In the genomic region with DNA sequence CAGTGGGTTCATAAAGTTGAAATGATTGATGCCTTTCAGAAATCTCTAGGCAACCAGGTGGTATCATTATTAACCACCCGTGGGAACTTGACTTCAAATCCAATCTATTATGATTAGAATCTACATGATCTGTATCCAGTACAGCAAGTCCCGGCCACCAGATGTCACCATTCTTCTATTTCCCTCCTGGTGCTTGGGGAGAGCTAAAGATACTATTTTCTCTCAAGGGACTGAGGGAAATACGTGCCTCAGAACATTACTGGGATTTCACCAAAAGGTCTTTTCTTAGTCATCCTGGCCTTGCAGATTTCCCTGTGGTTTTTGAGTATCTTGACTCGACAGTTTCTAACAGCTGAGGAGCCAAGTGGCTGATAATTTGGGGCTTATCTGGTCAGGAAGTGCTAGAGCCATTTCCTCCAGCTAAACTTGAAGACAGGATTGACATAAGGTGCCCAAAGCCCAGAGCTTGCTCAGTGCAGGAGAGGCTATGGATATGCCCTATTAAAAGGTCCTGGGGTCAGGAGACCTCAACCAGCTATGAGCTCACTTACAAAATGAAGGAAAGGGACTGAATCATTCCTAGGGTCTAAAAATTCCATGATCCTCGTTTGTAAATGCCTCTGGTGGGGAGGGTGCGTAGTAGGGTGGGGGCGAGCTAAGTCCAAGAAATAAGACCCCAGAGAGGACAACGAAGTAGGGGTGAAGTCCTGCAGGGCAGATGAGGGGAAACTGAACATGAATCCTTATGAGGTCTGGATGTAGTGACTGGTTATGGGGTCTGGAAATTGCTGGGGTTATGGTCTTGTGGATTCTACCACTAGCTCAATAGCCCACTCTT, we compare ENCODE assay signal across 8 cellular contexts.
DNase-seq lines count a peak whose midpoint lies in the region; ATAC-seq and TF ChIP-seq lines count a peak whose summit lies in the region.

No MANE protein-coding gene starts in this region.

- intact Hi-C loops in mucosa of descending colon (cut with DNase I, micrococcal nuclease): loop anchor here (5.0 to 10.0 kb wide), 3 partner anchors 89 to 294 kb away; a partner anchor contains a TSS

- H3K36me3 ChIP-seq in endocrine pancreas (ENCODE audit: control insufficient read depth, insufficient read depth, low read length): no peaks in the 10 kb centered on the region
- no peaks in the 10 kb centered on the region for H3K36me3 ChIP-seq in mucosa of descending colon (ENCODE audit: low read depth)

- peak overlapping the region; percentile 16 for H3K9ac ChIP-seq in endocrine pancreas (ENCODE audit: control insufficient read depth, insufficient read depth, low read length)

- peak; percentile 54 for TF ChIP-seq CTCF in mucosa of descending colon (IDR thresholded peaks at IDR 0.05)

- H3K4me1 ChIP-seq in endocrine pancreas (ENCODE audit: control insufficient read depth, insufficient read depth, low read length) (no peaks in the 10 kb centered on the region), mucosa of descending colon (ENCODE audit: low read depth) (peaks cover 31% of the 10 kb centered on the region)

- DNase-seq in COLO829 (ENCODE audit: low spot score) (peak; percentile 94), HPDE6-E6E7 (ENCODE audit: extremely low spot score) (peak; percentile 79), mucosa of descending colon (peak; percentile 63 to 98 (median 80))
- DNase-seq in NK-92 treated with Interleukin-12 subunit alpha and Interleukin-12 subunit beta, amount 100 ng/mL, for 24 hours (lab: John Stamatoyannopoulos, UW): peak; percentile 75
- DNase-seq in activated CD8-positive, alpha-beta memory T cell treated with anti-CD3 and anti-CD28 coated beads for 24 hours: peak; percentile 86
- peak; percentile 71 for DNase-seq in stimulated activated CD8-positive, alpha-beta memory T cell treated with anti-CD3 and anti-CD28 coated beads, Interleukin-4, amount 100 ng/mL, for 24 hours (ENCODE audit: low read depth)

- H3K4me3 ChIP-seq in endocrine pancreas (ENCODE audit: control insufficient read depth, insufficient read depth, low read length) (peak overlapping the region; percentile 30), mucosa of descending colon (no peak overlapping the region)

- H3K27me3 ChIP-seq in endocrine pancreas (ENCODE audit: control insufficient read depth, insufficient read depth, low read length): no peaks in the 10 kb centered on the region

- ATAC-seq in GM21360 (IDR thresholded peaks at IDR 0.05; ENCODE audit: unreplicated experiment): peak; percentile 47
- peak; percentile 61 for ATAC-seq in mucosa of descending colon

- H3K9me3 ChIP-seq in endocrine pancreas (ENCODE audit: control insufficient read depth, low read length): no peaks in the 10 kb centered on the region
- no peaks in the 10 kb centered on the region for H3K9me3 ChIP-seq in mucosa of descending colon
